In the genomic region with DNA sequence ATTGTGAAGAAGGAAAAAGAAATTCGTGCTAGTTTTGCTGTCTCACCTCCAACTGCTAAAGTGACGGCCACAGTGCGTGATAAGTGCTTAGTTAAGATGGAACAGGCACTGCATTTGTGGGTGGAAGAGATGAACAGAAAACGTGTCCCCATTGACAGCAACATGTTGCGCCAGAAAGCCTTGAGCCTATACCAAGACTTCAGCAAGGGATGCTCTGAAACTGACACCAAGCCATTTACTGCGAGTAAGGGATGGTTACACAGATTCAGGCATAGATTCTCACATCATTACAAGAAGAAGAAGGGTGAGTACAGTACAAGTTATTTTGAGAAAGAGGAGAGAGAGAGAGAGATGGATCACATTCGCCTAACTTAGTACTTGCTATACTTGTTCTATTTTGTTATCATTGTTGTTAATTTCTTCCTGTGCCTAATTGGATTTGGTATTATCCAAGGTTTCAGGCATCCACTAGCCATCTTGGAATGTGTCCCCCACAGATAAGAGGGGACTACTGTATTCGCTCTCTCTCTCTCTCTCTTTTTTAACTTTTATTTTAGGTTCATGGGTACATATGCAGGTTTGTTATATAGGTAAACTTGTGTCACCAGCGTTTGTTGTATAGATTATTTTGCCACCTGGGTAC, we compare ENCODE assay signal across 8 cellular contexts. TPM values are rescaled to one million over a fixed set of nuclear protein-coding genes. Genes with fewer than 3 reads are reported as not detected.
DNase-seq lines count a peak whose midpoint lies in the region; ATAC-seq, FAIRE-seq and TF ChIP-seq lines count a peak whose summit lies in the region.
"Not testable (repeated sequence)": the region's sequence is repeated elsewhere in the genome, so short reads cannot be mapped to it uniquely, and the experiment has no call there.

No MANE protein-coding gene starts in this region.

- CTCF ChIA-PET in WTC11 (lab: Charles Lee) = not testable (repeated sequence)

- H3K4me1 ChIP-seq in Loucy (ENCODE audit: insufficient read depth, low read length, poor library complexity, severe bottlenecking) (peaks cover 31% of the 10 kb centered on the region), stomach (peaks cover under 1 to 25% (median 6%) of the 10 kb centered on the region in 4 donors)
- not testable (repeated sequence) for H3K4me1 ChIP-seq in astrocyte (ENCODE audit: insufficient read depth, low read length); mesendoderm (ENCODE audit: control insufficient read depth, low read depth, low read length)

- H3K27ac ChIP-seq in astrocyte (ENCODE audit: low read depth, low read length); mesendoderm (ENCODE audit: low read depth, low read length): not testable (repeated sequence)
- H3K27ac ChIP-seq in stomach = peak overlapping the region in 3 of 5 donors; percentile 7 to 51 (median 43)

- H3K36me3 ChIP-seq in GM06990 (ENCODE audit: control insufficient read depth, insufficient read depth, low read length); Loucy (ENCODE audit: insufficient read depth, low read length); astrocyte (ENCODE audit: insufficient read depth, low read length); mesendoderm (ENCODE audit: control insufficient read depth, insufficient read depth, low read length); stomach: not testable (repeated sequence)

- peaks cover 19% of the 10 kb centered on the region; the same call in 1 of the 2 replicates for H3K79me2 ChIP-seq in Loucy (ENCODE audit: insufficient read depth, low read length)
- not testable (repeated sequence) for H3K79me2 ChIP-seq in astrocyte (ENCODE audit: insufficient read depth, low read length); mesendoderm (ENCODE audit: control insufficient read depth, insufficient read depth, low read length)

- POLR2A ChIA-PET in WTC11 (lab: Charles Lee) = not testable (repeated sequence)

- peak overlapping the region; percentile 87 for H3K4me2 ChIP-seq in Loucy (ENCODE audit: low read depth, low read length, poor library complexity, severe bottlenecking)
- H3K4me2 ChIP-seq in astrocyte (ENCODE audit: low read length) = peak overlapping the region; percentile 78
- H3K4me2 ChIP-seq in mesendoderm (ENCODE audit: low read length) = not testable (repeated sequence)

- H3K36me3 Mint-ChIP-seq in WTC11; astrocyte (ENCODE audit: low read depth, unreplicated experiment): not testable (repeated sequence)

- DNase-seq in GM06990 (ENCODE audit: extremely low read depth, insufficient read length); WTC11 (ENCODE audit: low spot score); astrocyte (ENCODE audit: low read depth); mesendoderm; stomach: not testable (repeated sequence)

- not testable (repeated sequence) for H3K9me3 ChIP-seq in Loucy (ENCODE audit: insufficient read depth, low read depth, low read length); astrocyte (ENCODE audit: insufficient read depth, low read depth, low read length); stomach

- not testable (repeated sequence) for H3K27me3 Mint-ChIP-seq in WTC11 (ENCODE audit: low read depth); astrocyte (ENCODE audit: low read depth, unreplicated experiment)

- H4K5ac ChIP-seq in mesendoderm (ENCODE audit: low read length) = not testable (repeated sequence)

- 0 out of 2 replicates have a peak overlapping the region, but pooled peaks have one; percentile 77 for H2AFZ ChIP-seq in Loucy (ENCODE audit: low read length)
- not testable (repeated sequence) for H2AFZ ChIP-seq in astrocyte (ENCODE audit: low read depth, low read length)

- not testable (repeated sequence) for H3K23ac ChIP-seq in mesendoderm (ENCODE audit: low read length)

- not testable (repeated sequence) for H2AK5ac ChIP-seq in mesendoderm (ENCODE audit: low read length)

- peak overlapping the region; percentile 92 for H3K27ac Mint-ChIP-seq in WTC11
- not testable (repeated sequence) for H3K27ac Mint-ChIP-seq in astrocyte (ENCODE audit: unreplicated experiment)

- H3F3A ChIP-seq in Loucy (ENCODE audit: low read depth) = not testable (repeated sequence)

- not testable (repeated sequence) for H3K18ac ChIP-seq in mesendoderm (ENCODE audit: low read length)

- not testable (repeated sequence) for H3K4ac ChIP-seq in mesendoderm (ENCODE audit: low read depth, low read length)

- not testable (repeated sequence) for H2BK5ac ChIP-seq in mesendoderm (ENCODE audit: low read length)

- not testable (repeated sequence) for H3K9me2 ChIP-seq in Loucy (replicated peaks; ENCODE audit: low read depth, low read length)

- H4K8ac ChIP-seq in mesendoderm (ENCODE audit: low read depth, low read length) = not testable (repeated sequence)

- not testable (repeated sequence) for H3K27me3 ChIP-seq in GM06990 (replicated peaks; ENCODE audit: control insufficient read depth, insufficient read depth, low read length); Loucy (ENCODE audit: insufficient read depth, low read length, poor library complexity, severe bottlenecking); astrocyte (ENCODE audit: insufficient read depth, low read length); mesendoderm (ENCODE audit: insufficient read depth, low read length, poor library complexity); stomach

- H3K4me3 ChIP-seq in GM06990 (replicated peaks; ENCODE audit: low read depth, low read length) (peak overlapping the region; percentile 64), Loucy (ENCODE audit: low read length, poor library complexity, severe bottlenecking) (peak overlapping the region; percentile 69), stomach (peak overlapping the region in 1 of 4 donors; percentile 22)
- not testable (repeated sequence) for H3K4me3 ChIP-seq in astrocyte (ENCODE audit: insufficient read depth, low read depth, low read length); mesendoderm (ENCODE audit: low read length)

- FAIRE-seq in astrocyte (lab: Jason Lieb, UNC) = not testable (repeated sequence)

- H3K4me1 Mint-ChIP-seq in WTC11 (peaks cover 43% of the 10 kb centered on the region), astrocyte (ENCODE audit: low read depth, unreplicated experiment) (peaks cover 14% of the 10 kb centered on the region)

- intact Hi-C loops in stomach (cut with DNase I; ENCODE audit: low total_unique reads) = not testable (repeated sequence)

- H2BK15ac ChIP-seq in mesendoderm (replicated peaks; ENCODE audit: low read depth) = not testable (repeated sequence)

- not testable (repeated sequence) for H3K79me1 ChIP-seq in mesendoderm (ENCODE audit: low read length)

- H4K20me1 ChIP-seq in Loucy (ENCODE audit: insufficient read depth, low read length, poor library complexity, severe bottlenecking); astrocyte (ENCODE audit: insufficient read depth, low read length): not testable (repeated sequence)

- H3K56ac ChIP-seq in mesendoderm (ENCODE audit: low read length) = peak overlapping the region; percentile 49

- no CpG with 5 or more reads among the region's 9 CpGs for WGBS in mesendoderm (ENCODE audit: extremely low coverage, insufficient coverage, low lambda C conversion rate)
- WGBS in stomach, 5 donors = 66 to 83% (median 71%) methylated on average over 5 to 8 of the region's 9 CpGs

- not testable (repeated sequence) for TF ChIP-seq EP300 in stomach (IDR thresholded peaks at IDR 0.05)

- H3K9ac ChIP-seq in Loucy (ENCODE audit: low read depth, low read length, poor library complexity, severe bottlenecking) = peak overlapping the region; percentile 66
- H3K9ac ChIP-seq in astrocyte (ENCODE audit: low read length); mesendoderm (ENCODE audit: low read length): not testable (repeated sequence)

- peak overlapping the region; percentile 63 for H3K4me3 Mint-ChIP-seq in WTC11
- H3K4me3 Mint-ChIP-seq in astrocyte (ENCODE audit: unreplicated experiment) = not testable (repeated sequence)

- H2BK120ac ChIP-seq in mesendoderm (ENCODE audit: low read depth, low read length) = not testable (repeated sequence)

- TF ChIP-seq POLR2A in stomach (IDR thresholded peaks at IDR 0.05) = not testable (repeated sequence)

- not testable (repeated sequence) for TF ChIP-seq CTCF in GM06990 (IDR thresholded peaks at IDR 0.05; ENCODE audit: insufficient read depth, low read length, poor library complexity, severe bottlenecking); Loucy (conservative IDR thresholded peaks at IDR 0.05; ENCODE audit: low read length); WTC11 (IDR thresholded peaks at IDR 0.05); astrocyte (IDR thresholded peaks at IDR 0.05; ENCODE audit: insufficient read depth, low read depth, low read length); stomach (IDR thresholded peaks at IDR 0.05)

- not testable (repeated sequence) for H3K9me3 Mint-ChIP-seq in WTC11; astrocyte (ENCODE audit: unreplicated experiment)

- ATAC-seq in GM21390 (IDR thresholded peaks at IDR 0.05; ENCODE audit: unreplicated experiment) (peak; percentile 48), HG02973 (IDR thresholded peaks at IDR 0.05; ENCODE audit: unreplicated experiment) (peak; percentile 51), WTC11 (peak; percentile 59)

RNA-seq across cellular contexts. Expression of gene GTF2I, which starts 6.9 kb away (rescaled TPM):
- total RNA-seq in WTC11 (2021) (290 to 308 TPM (median 293 TPM) in 3 replicates), astrocyte (162 and 168 TPM in 2 replicates), stomach (100 to 1,000 TPM; 109 to 340 (median 207) TPM)
- polyA plus RNA-seq in mesendoderm (2013, experiment 1 of 2) = 245 TPM
- 257 TPM for polyA plus RNA-seq in mesendoderm (2013, experiment 2 of 2)
- 10 to 100 TPM; 15.9 to 35.6 (median 24.2) TPM for polyA plus RNA-seq in stomach
